Comparison of ENCODE assay signal across 11 cellular contexts in genomic region chr14:101669629-101670028, GRCh38.
"Had no signal": no experiment of that assay in that cellular context is flagged by ENCODE, and none has a peak within 500 bp of the region (broad histone marks: within the 10 kb centered on the region; RNA-seq: fewer than 3 reads in every experiment).

No MANE protein-coding gene starts in this region.

- FAIRE-seq: H1, H54 had no signal

- H3K9ac ChIP-seq: GM23248 had no signal

- H3K4me3 ChIP-seq: GM23248, GM23338, HAP-1 had no signal

- H3K4me2 ChIP-seq: GM23338 had no signal

- H3K27ac ChIP-seq: GM23248 had no signal

- H3K36me3 ChIP-seq: HAP-1 had no signal

- H3K9me3 ChIP-seq: HAP-1 had no signal

- H2AFZ ChIP-seq: GM23248, GM23338 had no signal

- H3K4me1 ChIP-seq: HAP-1 had no signal

- DNase-seq: GM23248, GOT3, H7, H9, HCEC 1CT, HFFc6 had no signal

- ATAC-seq: GM23338, HCT116 had no signal
